ENCODE assay signal across 1 cellular context in genomic region chr17:6420173-6420641, GRCh38.
TF ChIP-seq lines count a peak whose summit lies in the region.

No MANE protein-coding gene starts in this region.

TF ChIP-seq in K562, 482 proteins besides CTCF, POLR2A, EP300 and RAD21 (continued from another document):
- TF ChIP-seq ATF3 (IDR thresholded peaks at IDR 0.05) (no peak), ATF3 (CRISPR knock-in tag; conservative IDR thresholded peaks at IDR 0.05) (no peak), NR0B1 (IDR thresholded peaks at IDR 0.05; ENCODE audit: partially characterized antibody) (no peak), RFX7 (CRISPR knock-in tag; IDR thresholded peaks at IDR 0.05) (no peak), ZHX1 (conservative IDR thresholded peaks at IDR 0.05; ENCODE audit: low read length) (no peak)
TF ChIP-seq in K562: peak in this region for 0.
